ENCODE assay signal across 10 cellular contexts in the genomic region with DNA sequence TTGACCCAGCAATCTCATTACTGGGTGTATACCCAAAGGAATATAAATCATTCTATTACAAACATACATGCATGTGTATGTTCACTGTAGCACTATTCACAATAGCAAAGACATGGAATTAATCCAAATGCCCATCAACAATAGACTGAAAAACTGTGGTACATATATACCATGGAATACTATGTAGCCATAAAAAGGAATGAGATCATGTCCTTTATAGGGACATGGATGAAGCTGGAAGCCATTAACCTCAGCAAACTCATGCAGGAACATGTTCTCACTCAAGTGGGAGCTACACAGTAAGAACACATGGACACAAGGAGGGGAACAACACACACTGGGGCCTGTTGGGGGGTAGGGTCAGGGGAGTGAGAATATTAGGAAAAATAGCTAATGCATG. TPM values are rescaled to one million over a fixed set of nuclear protein-coding genes. Genes with fewer than 3 reads are reported as not detected.
"Had no signal": no experiment of that assay in that cellular context is flagged by ENCODE, and none has a peak within 500 bp of the region (broad histone marks: within the 10 kb centered on the region; RNA-seq: fewer than 3 reads in every experiment).

No MANE protein-coding gene starts in this region.

RNA-seq across cellular contexts. Expression of gene AMHR2, which starts 15.9 kb away (rescaled TPM):
- total RNA-seq: activated CD4-positive, alpha-beta memory T cell treated with anti-CD3 and anti-CD28 coated beads for 36 hours; activated naive CD4-positive, alpha-beta T cell treated with anti-CD3 and anti-CD28 coated beads for 36 hours; activated T-cell treated with anti-CD3 and anti-CD28 coated beads, Interleukin-2, amount 50 U/mL, for 4 hours; esophagus mucosa; kidney epithelial cell; naive thymus-derived CD4-positive, alpha-beta T cell; osteocyte; posterior vena cava; renal cortical epithelial cell; T-helper 17 cell had no signal
- polyA plus RNA-seq: naive thymus-derived CD4-positive, alpha-beta T cell had no signal
